Comparison of ENCODE assay signal across 1 cellular context in the genomic region with DNA sequence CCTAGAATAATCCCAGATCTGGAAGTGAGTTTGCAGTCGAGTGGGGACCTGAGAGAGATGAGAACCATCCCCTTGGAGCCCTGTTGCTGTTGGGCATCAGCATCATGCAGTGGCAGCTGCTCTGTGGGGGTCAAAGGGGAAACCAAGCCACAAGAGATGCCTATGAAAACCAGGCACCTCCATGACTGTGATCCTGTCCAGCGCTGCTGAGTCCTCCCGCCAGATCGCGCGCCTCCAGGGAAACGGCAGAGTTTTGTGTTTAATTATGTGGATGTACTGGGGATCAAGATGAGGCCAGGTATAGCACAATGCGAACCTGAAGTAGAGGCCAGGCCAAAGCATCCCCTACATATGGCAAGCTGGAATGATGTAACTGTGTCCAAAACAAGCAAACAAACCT.
TF ChIP-seq lines count a peak whose summit lies in the region.

No MANE protein-coding gene starts in this region.

TF ChIP-seq in IMR-90, 13 proteins besides CTCF, POLR2A, EP300 and RAD21:
- no peak for TF ChIP-seq BHLHE40 (IDR thresholded peaks at IDR 0.05; ENCODE audit: low read depth, low read length)
- no peak for TF ChIP-seq RCOR1 (IDR thresholded peaks at IDR 0.05; ENCODE audit: insufficient replicate concordance, low read length)
- no peak for TF ChIP-seq ELK1 (IDR thresholded peaks at IDR 0.05; ENCODE audit: borderline replicate concordance, low read depth, low read length)
- TF ChIP-seq NFE2L2 (IDR thresholded peaks at IDR 0.05; ENCODE audit: low read depth, low read length), result no peak
- no peak for TF ChIP-seq FOS (IDR thresholded peaks at IDR 0.05; ENCODE audit: low read depth, low read length)
- no peak for TF ChIP-seq SMC3 (IDR thresholded peaks at IDR 0.05; ENCODE audit: low read depth, low read length)
- TF ChIP-seq MAFK (IDR thresholded peaks at IDR 0.05; ENCODE audit: low read depth, low read length), result no peak
- no peak for TF ChIP-seq MXI1 (IDR thresholded peaks at IDR 0.05; ENCODE audit: borderline replicate concordance, low read depth, low read length)
- TF ChIP-seq RFX5 (IDR thresholded peaks at IDR 0.05; ENCODE audit: low read depth, low read length), result no peak
- no peak for TF ChIP-seq CEBPB (IDR thresholded peaks at IDR 0.05; ENCODE audit: low read depth, low read length)
- no peak for TF ChIP-seq MAZ (IDR thresholded peaks at IDR 0.05; ENCODE audit: borderline replicate concordance, low read depth, low read length)
- no peak for TF ChIP-seq CHD1 (IDR thresholded peaks at IDR 0.05; ENCODE audit: low read depth, low read length)
- TF ChIP-seq USF2 (IDR thresholded peaks at IDR 0.05; ENCODE audit: low read depth, low read length), result no peak
